In genomic region chr16:48246066-48246465, GRCh38 we compare ENCODE assay signal across 10 cellular contexts. TPM values are rescaled to one million over a fixed set of nuclear protein-coding genes. Genes with fewer than 3 reads are reported as not detected.
DNase-seq lines count a peak whose midpoint lies in the region; ATAC-seq and TF ChIP-seq lines count a peak whose summit lies in the region.
"Had no signal": no experiment of that assay in that cellular context is flagged by ENCODE, and none has a peak within 500 bp of the region (broad histone marks: within the 10 kb centered on the region; RNA-seq: fewer than 3 reads in every experiment).

No MANE protein-coding gene starts in this region.

- peaks cover 7% of the 10 kb centered on the region for H3K9me3 Mint-ChIP-seq in activated CD4-positive, alpha-beta T cell treated with anti-CD3 and anti-CD28 coated beads, Interleukin-2, amount 10 ng/mL, durations not matched to agents 7 days and 5 days
- peaks cover 3% of the 10 kb centered on the region for H3K9me3 Mint-ChIP-seq in activated T-helper 1 cell treated with anti-CD3 and anti-CD28 coated beads, Interleukin-12 subunit alpha, Interleukin-12 subunit beta, Interleukin-2, Interleukin-4 antibody, amounts not matched to agents 30 ng/mL and 10 ng/mL and 1 ng/mL, durations not matched to agents 14 hours and 24 hours and 36 hours
- peaks cover 9% of the 10 kb centered on the region for H3K9me3 Mint-ChIP-seq in glutamatergic neuron (ENCODE audit: unreplicated experiment)
- H3K9me3 Mint-ChIP-seq: dendritic cell treated with granulocyte-macrophage colony-stimulating factor and Interleukin-4, amounts not matched to agents 40 ng/mL and 50 ng/mL, for 4 days had no signal

- peaks cover 20% of the 10 kb centered on the region for H3K4me1 ChIP-seq in stomach smooth muscle (ENCODE audit: control insufficient read depth, insufficient read depth, low read length)

- no peak for DNase-seq in activated CD4-positive, alpha-beta T cell treated with anti-CD3 and anti-CD28 coated beads, Interleukin-2, amount 10 ng/mL, durations not matched to agents 7 days and 5 days
- DNase-seq in activated CD4-positive, alpha-beta T cell treated with anti-CD3 and anti-CD28 coated beads for 4 hours: no peak
- DNase-seq in activated T-helper 1 cell treated with anti-CD3 and anti-CD28 coated beads, Interleukin-12 subunit alpha, Interleukin-12 subunit beta, Interleukin-2, Interleukin-4 antibody, amounts not matched to agents 30 ng/mL and 10 ng/mL and 1 ng/mL, durations not matched to agents 14 hours and 24 hours and 36 hours (ENCODE audit: low spot score): no peak
- DNase-seq in glutamatergic neuron: no peak
- no peak for DNase-seq in RKO (ENCODE audit: low spot score)
- no peak for DNase-seq in putamen (ENCODE audit: low spot score)
- DNase-seq: activated CD4-positive, alpha-beta memory T cell treated with anti-CD3 and anti-CD28 coated beads for 36 hours had no signal

- H3K36me3 ChIP-seq in stomach smooth muscle (ENCODE audit: control insufficient read depth in 2 of 2, insufficient read depth in 2 of 2, low read length in 2 of 2): no peaks in the 10 kb centered on the region

- H3K27ac Mint-ChIP-seq in activated CD4-positive, alpha-beta T cell treated with anti-CD3 and anti-CD28 coated beads, Interleukin-2, amount 10 ng/mL, durations not matched to agents 7 days and 5 days: no peak overlapping the region
- no peak overlapping the region for H3K27ac Mint-ChIP-seq in activated T-helper 1 cell treated with anti-CD3 and anti-CD28 coated beads, Interleukin-12 subunit alpha, Interleukin-12 subunit beta, Interleukin-2, Interleukin-4 antibody, amounts not matched to agents 30 ng/mL and 10 ng/mL and 1 ng/mL, durations not matched to agents 14 hours and 24 hours and 36 hours
- H3K27ac Mint-ChIP-seq in glutamatergic neuron (ENCODE audit: unreplicated experiment): no peak overlapping the region
- H3K27ac Mint-ChIP-seq: activated CD4-positive, alpha-beta memory T cell treated with anti-CD3 and anti-CD28 coated beads for 36 hours had no signal

- peaks cover 38% of the 10 kb centered on the region for H3K4me1 Mint-ChIP-seq in activated CD4-positive, alpha-beta T cell treated with anti-CD3 and anti-CD28 coated beads, Interleukin-2, amount 10 ng/mL, durations not matched to agents 7 days and 5 days
- peaks cover 32% of the 10 kb centered on the region for H3K4me1 Mint-ChIP-seq in activated T-helper 1 cell treated with anti-CD3 and anti-CD28 coated beads, Interleukin-12 subunit alpha, Interleukin-12 subunit beta, Interleukin-2, Interleukin-4 antibody, amounts not matched to agents 30 ng/mL and 10 ng/mL and 1 ng/mL, durations not matched to agents 14 hours and 24 hours and 36 hours (ENCODE audit: low read depth)
- peaks cover 9% of the 10 kb centered on the region for H3K4me1 Mint-ChIP-seq in glutamatergic neuron (ENCODE audit: low read depth, unreplicated experiment)

- H3K4me3 Mint-ChIP-seq in activated CD4-positive, alpha-beta T cell treated with anti-CD3 and anti-CD28 coated beads, Interleukin-2, amount 10 ng/mL, durations not matched to agents 7 days and 5 days: peak overlapping the region; percentile 94
- H3K4me3 Mint-ChIP-seq in activated T-helper 1 cell treated with anti-CD3 and anti-CD28 coated beads, Interleukin-12 subunit alpha, Interleukin-12 subunit beta, Interleukin-2, Interleukin-4 antibody, amounts not matched to agents 30 ng/mL and 10 ng/mL and 1 ng/mL, durations not matched to agents 14 hours and 24 hours and 36 hours: peak overlapping the region; percentile 92
- peak overlapping the region; percentile 37 for H3K4me3 Mint-ChIP-seq in glutamatergic neuron (ENCODE audit: unreplicated experiment)

- peaks cover 5% of the 10 kb centered on the region for H3K36me3 Mint-ChIP-seq in activated CD4-positive, alpha-beta T cell treated with anti-CD3 and anti-CD28 coated beads, Interleukin-2, amount 10 ng/mL, durations not matched to agents 7 days and 5 days (ENCODE audit: low read depth)
- peaks cover 8% of the 10 kb centered on the region for H3K36me3 Mint-ChIP-seq in activated T-helper 1 cell treated with anti-CD3 and anti-CD28 coated beads, Interleukin-12 subunit alpha, Interleukin-12 subunit beta, Interleukin-2, Interleukin-4 antibody, amounts not matched to agents 30 ng/mL and 10 ng/mL and 1 ng/mL, durations not matched to agents 14 hours and 24 hours and 36 hours (ENCODE audit: low read depth)
- H3K36me3 Mint-ChIP-seq in glutamatergic neuron (ENCODE audit: unreplicated experiment): no peaks in the 10 kb centered on the region
- H3K36me3 Mint-ChIP-seq: activated CD4-positive, alpha-beta memory T cell treated with anti-CD3 and anti-CD28 coated beads for 36 hours had no signal

- no peak for TF ChIP-seq CTCF in glutamatergic neuron (IDR thresholded peaks at IDR 0.05; ENCODE audit: partially characterized antibody, unreplicated experiment)

- no peaks in the 10 kb centered on the region for H3K27me3 ChIP-seq in stomach smooth muscle (ENCODE audit: control insufficient read depth in 1 of 2, insufficient read depth in 2 of 2, low read length in 2 of 2)

- no peaks in the 10 kb centered on the region for H3K27me3 Mint-ChIP-seq in activated CD4-positive, alpha-beta T cell treated with anti-CD3 and anti-CD28 coated beads, Interleukin-2, amount 10 ng/mL, durations not matched to agents 7 days and 5 days
- H3K27me3 Mint-ChIP-seq in activated T-helper 1 cell treated with anti-CD3 and anti-CD28 coated beads, Interleukin-12 subunit alpha, Interleukin-12 subunit beta, Interleukin-2, Interleukin-4 antibody, amounts not matched to agents 30 ng/mL and 10 ng/mL and 1 ng/mL, durations not matched to agents 14 hours and 24 hours and 36 hours (ENCODE audit: insufficient read depth): peaks cover 2% of the 10 kb centered on the region
- H3K27me3 Mint-ChIP-seq in glutamatergic neuron (ENCODE audit: unreplicated experiment): peaks cover 2% of the 10 kb centered on the region
- H3K27me3 Mint-ChIP-seq: activated CD4-positive, alpha-beta memory T cell treated with anti-CD3 and anti-CD28 coated beads for 36 hours; dendritic cell treated with granulocyte-macrophage colony-stimulating factor and Interleukin-4, amounts not matched to agents 40 ng/mL and 50 ng/mL, for 4 days had no signal

- no peak overlapping the region for H3K27ac ChIP-seq in stomach smooth muscle (ENCODE audit: low read length)

- CTCF ChIA-PET in activated CD4-positive, alpha-beta T cell treated with anti-CD3 and anti-CD28 coated beads, Interleukin-2, amount 10 ng/mL, durations not matched to agents 7 days and 5 days (lab: Charles Lee): interaction anchor here (1.6 kb wide), 1 partner anchor 377 kb away, joined by 5 read pairs; no protein-coding TSS in a partner anchor

- POLR2A ChIA-PET in activated CD4-positive, alpha-beta T cell treated with anti-CD3 and anti-CD28 coated beads, Interleukin-2, amount 10 ng/mL, durations not matched to agents 7 days and 5 days (lab: Charles Lee): no interaction called here

- H3K9ac ChIP-seq in stomach smooth muscle (ENCODE audit: low read length in 2 of 2): peak overlapping the region in 1 of 2 donors; percentile 97

- intact Hi-C loops in activated T-helper 1 cell treated with anti-CD3 and anti-CD28 coated beads, Interleukin-12 subunit alpha, Interleukin-12 subunit beta, Interleukin-2, Interleukin-4 antibody, amounts not matched to agents 30 ng/mL and 10 ng/mL and 1 ng/mL, durations not matched to agents 14 hours and 24 hours and 36 hours (cut with micrococcal nuclease): loop anchor here (5.0 kb wide), 1 partner anchor 121 kb away; no protein-coding TSS in a partner anchor

- H3K4me3 ChIP-seq in stomach smooth muscle (ENCODE audit: low read length in 2 of 2): peak overlapping the region; percentile 44 to 96

- ATAC-seq in GM21423 (IDR thresholded peaks at IDR 0.05; ENCODE audit: unreplicated experiment): no peak

- H3K9me3 ChIP-seq in stomach smooth muscle (ENCODE audit: control insufficient read depth in 2 of 2, low read length in 2 of 2): no peaks in the 10 kb centered on the region

RNA-seq across cellular contexts. Expression of gene ABCC11, which starts 1.3 kb away (rescaled TPM):
- under 1 TPM in 1 of 2 experiments, not detected in 1; 0.10 TPM for total RNA-seq in activated CD4-positive, alpha-beta T cell treated with anti-CD3 and anti-CD28 coated beads, Interleukin-2, amount 10 ng/mL, durations not matched to agents 7 days and 5 days
- total RNA-seq in activated T-helper 1 cell treated with anti-CD3 and anti-CD28 coated beads, Interleukin-12 subunit alpha, Interleukin-12 subunit beta, Interleukin-2, Interleukin-4 antibody, amounts not matched to agents 30 ng/mL and 10 ng/mL and 1 ng/mL, durations not matched to agents 14 hours and 24 hours and 36 hours: not detected in 2 replicates
- total RNA-seq in glutamatergic neuron (ENCODE audit: unreplicated experiment): not detected

RNA-seq across cellular contexts. Expression of gene LONP2, which starts 2.0 kb away (rescaled TPM):
- total RNA-seq in activated CD4-positive, alpha-beta T cell treated with anti-CD3 and anti-CD28 coated beads, Interleukin-2, amount 10 ng/mL, durations not matched to agents 7 days and 5 days: 10 to 100 TPM; 62.8 to 68.2 TPM
- total RNA-seq in activated T-helper 1 cell treated with anti-CD3 and anti-CD28 coated beads, Interleukin-12 subunit alpha, Interleukin-12 subunit beta, Interleukin-2, Interleukin-4 antibody, amounts not matched to agents 30 ng/mL and 10 ng/mL and 1 ng/mL, durations not matched to agents 14 hours and 24 hours and 36 hours: 52.2 and 55.7 TPM in 2 replicates
- total RNA-seq in glutamatergic neuron (ENCODE audit: unreplicated experiment): 57.3 TPM

Comparison
In these comparisons a context has a peak if more than half of its experiments do, and no peak if none do; other contexts are left out.
1. H3K4me3 Mint-ChIP-seq: peak in every context shown above with its lines; median percentile 94 in activated CD4-positive, alpha-beta T cell treated with anti-CD3 and anti-CD28 coated beads, Interleukin-2, amount 10 ng/mL, durations not matched to agents 7 days and 5 days; 92 in activated T-helper 1 cell treated with anti-CD3 and anti-CD28 coated beads, Interleukin-12 subunit alpha, Interleukin-12 subunit beta, Interleukin-2, Interleukin-4 antibody, amounts not matched to agents 30 ng/mL and 10 ng/mL and 1 ng/mL, durations not matched to agents 14 hours and 24 hours and 36 hours; 37 in glutamatergic neuron.